In the genomic region with DNA sequence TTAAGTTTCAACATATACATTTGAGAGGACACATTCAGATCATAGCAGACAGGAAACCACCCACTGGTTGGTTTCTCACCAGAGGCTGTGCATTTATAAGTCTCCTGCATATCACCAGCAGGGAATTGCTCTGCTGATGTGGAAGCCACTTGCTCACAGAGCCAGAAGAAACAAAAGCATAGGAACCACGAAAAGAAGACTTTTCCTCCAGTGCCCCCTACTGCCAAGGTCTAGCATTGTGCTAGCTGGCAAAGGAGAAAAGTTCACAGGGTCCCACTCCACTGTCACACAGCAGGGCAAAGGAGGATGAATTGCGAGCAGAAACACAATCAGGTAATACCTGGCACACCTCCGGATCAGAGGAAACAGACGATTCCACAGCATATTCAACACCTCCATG, we compare ENCODE assay signal across 13 cellular contexts. TPM values are rescaled to one million over a fixed set of nuclear protein-coding genes. Genes with fewer than 3 reads are reported as not detected.
DNase-seq lines count a peak whose midpoint lies in the region; ATAC-seq and TF ChIP-seq lines count a peak whose summit lies in the region.
"Had no signal": no experiment of that assay in that cellular context is flagged by ENCODE, and none has a peak within 500 bp of the region (broad histone marks: within the 10 kb centered on the region; RNA-seq: fewer than 3 reads in every experiment).

No MANE protein-coding gene starts in this region.

- no peaks in the 10 kb centered on the region for H3K9me2 ChIP-seq in OCI-LY1 (ENCODE audit: low read depth, low read length)
- no peaks in the 10 kb centered on the region for H3K9me2 ChIP-seq in hepatocyte (replicated peaks; ENCODE audit: insufficient read depth)

- H3K4me3 ChIP-seq in A673 (ENCODE audit: low read depth, low read length, poor library complexity, severe bottlenecking) (no peak overlapping the region), GM12875 (ENCODE audit: low read depth, low read length) (no peak overlapping the region), OCI-LY1 (ENCODE audit: low read depth, low read length, poor library complexity, severe bottlenecking) (no peak overlapping the region), hepatocyte (no peak overlapping the region), right cardiac atrium (ENCODE audit: low read length) (no peak overlapping the region)
- H3K4me3 ChIP-seq: heart right ventricle had no signal

- H3K79me2 ChIP-seq in OCI-LY1 (ENCODE audit: insufficient read depth, low read length): no peaks in the 10 kb centered on the region
- no peaks in the 10 kb centered on the region for H3K79me2 ChIP-seq in hepatocyte

- no peaks in the 10 kb centered on the region for H3F3A ChIP-seq in OCI-LY1 (ENCODE audit: insufficient read depth, low read length)

- CTCF ChIA-PET in A673 (lab: Charles Lee): no interaction called here

- no peak overlapping the region for H3K4me2 ChIP-seq in OCI-LY1 (ENCODE audit: low read length)
- H3K4me2 ChIP-seq in hepatocyte: no peak overlapping the region

- no peaks in the 10 kb centered on the region for H3K9me3 ChIP-seq in A673 (ENCODE audit: low read depth, low read length, poor library complexity, severe bottlenecking)
- no peaks in the 10 kb centered on the region for H3K9me3 ChIP-seq in OCI-LY1 (ENCODE audit: low read length)
- H3K9me3 ChIP-seq in hepatocyte (ENCODE audit: low read depth): no peaks in the 10 kb centered on the region
- H3K9me3 ChIP-seq in right cardiac atrium (ENCODE audit: control insufficient read depth, low read length): no peaks in the 10 kb centered on the region
- H3K9me3 ChIP-seq: heart right ventricle had no signal

- H3K27ac ChIP-seq in A673 (ENCODE audit: low read depth, low read length, poor library complexity, severe bottlenecking): no peak overlapping the region
- H3K27ac ChIP-seq in OCI-LY1 (ENCODE audit: low read depth, low read length, poor library complexity, severe bottlenecking): no peak overlapping the region
- H3K27ac ChIP-seq in hepatocyte: no peak overlapping the region
- no peak overlapping the region for H3K27ac ChIP-seq in right cardiac atrium (ENCODE audit: low read length)
- H3K27ac ChIP-seq: heart right ventricle had no signal

- no peak overlapping the region for H3K9ac ChIP-seq in OCI-LY1 (ENCODE audit: low read length)

- H3K36me3 ChIP-seq in A673 (ENCODE audit: insufficient read depth, low read length, poor library complexity, severe bottlenecking) (no peaks in the 10 kb centered on the region), OCI-LY1 (ENCODE audit: insufficient read depth, low read length) (no peaks in the 10 kb centered on the region), hepatocyte (replicated peaks; ENCODE audit: insufficient read depth, low read depth) (no peaks in the 10 kb centered on the region)
- H3K36me3 ChIP-seq: heart right ventricle had no signal

- ATAC-seq in HG02610 (IDR thresholded peaks at IDR 0.05; ENCODE audit: unreplicated experiment) (no peak), right cardiac atrium (no peak)
- ATAC-seq: heart right ventricle had no signal

- H4K20me1 ChIP-seq in OCI-LY1 (ENCODE audit: insufficient read depth, low read length) (no peaks in the 10 kb centered on the region), hepatocyte (ENCODE audit: insufficient read depth, poor library complexity, severe bottlenecking) (no peaks in the 10 kb centered on the region)

- DNase-seq in A673 (ENCODE audit: low spot score) (peak; percentile 28), hepatocyte (ENCODE audit: low spot score) (no peak), right cardiac atrium (no peak)
- DNase-seq in activated CD8-positive, alpha-beta memory T cell treated with anti-CD3 and anti-CD28 coated beads, Interleukin-2, amount 50 U/mL, for 48 hours: no peak
- DNase-seq in activated CD4-positive, alpha-beta T cell treated with anti-CD3 and anti-CD28 coated beads for 1 hour: no peak
- DNase-seq: heart right ventricle, NCI-H1092 treated with DMSO at 0.1 percent for 48 hours, RPMI8226 had no signal

- BruUV-seq in A673 (replicated peaks; lab: Mats Ljungman, UMichigan): no TSS peak

- intact Hi-C loops in A673 (cut with micrococcal nuclease; ENCODE audit: unreplicated experiment): no loop called here
- intact Hi-C loops in right cardiac atrium (cut with DNase I): no loop called here

- POLR2A ChIA-PET in A673 (lab: Charles Lee; ENCODE audit: low non-redundant PET): no interaction called here

- H2AFZ ChIP-seq in OCI-LY1 (ENCODE audit: low read length): no peak overlapping the region
- no peak overlapping the region for H2AFZ ChIP-seq in hepatocyte

- 60% methylated on average over 4 of the region's 4 CpGs for whole genome bisulfite sequencing in hepatocyte (ENCODE audit: low lambda C conversion rate, missing lambda C conversion rate)
- WGBS in right cardiac atrium: 59% methylated on average over 4 of the region's 4 CpGs

- no peaks in the 10 kb centered on the region for H3K4me1 ChIP-seq in A673 (ENCODE audit: insufficient read depth, low read length, poor library complexity, severe bottlenecking)
- H3K4me1 ChIP-seq in OCI-LY1 (ENCODE audit: insufficient read depth, low read length, severe bottlenecking): no peaks in the 10 kb centered on the region
- H3K4me1 ChIP-seq in hepatocyte (ENCODE audit: insufficient read depth): no peaks in the 10 kb centered on the region
- H3K4me1 ChIP-seq in right cardiac atrium (ENCODE audit: control insufficient read depth, insufficient read depth, low read length): no peaks in the 10 kb centered on the region
- H3K4me1 ChIP-seq: heart right ventricle had no signal

- TF ChIP-seq CTCF in A673 (conservative IDR thresholded peaks at IDR 0.05; ENCODE audit: low read depth, low read length) (peak; percentile 45), GM12875 (IDR thresholded peaks at IDR 0.05; ENCODE audit: borderline replicate concordance, insufficient read depth, low read depth, low read length) (peak; percentile 61; the same call in 1 of the 2 replicates), OCI-LY1 (IDR thresholded peaks at IDR 0.05; ENCODE audit: low read length) (peak; percentile 50), hepatocyte (IDR thresholded peaks at IDR 0.05; ENCODE audit: poor library complexity) (peak; percentile 14)

- H3K27me3 ChIP-seq in A673 (replicated peaks; ENCODE audit: insufficient read depth, low read depth, low read length, poor library complexity) (peaks cover 22% of the 10 kb centered on the region), OCI-LY1 (ENCODE audit: insufficient read depth, low read length) (no peaks in the 10 kb centered on the region), hepatocyte (no peaks in the 10 kb centered on the region), right cardiac atrium (ENCODE audit: control insufficient read depth, insufficient read depth) (no peaks in the 10 kb centered on the region)

RNA-seq across cellular contexts. Expression of a gene that starts 28.9 kb away (rescaled TPM):
- total RNA-seq in A673 (2021): not detected in 2 replicates
- total RNA-seq in hepatocyte: 23.2 and 29.8 TPM in 2 replicates
- polyA plus RNA-seq in hepatocyte: 17.7 and 20.6 TPM in 2 replicates
- not detected for total RNA-seq in right cardiac atrium
- not detected for polyA plus RNA-seq in right cardiac atrium
- total RNA-seq: dermis microvascular lymphatic vessel endothelial cell, heart right ventricle, myocyte had no signal
- polyA plus RNA-seq: heart right ventricle had no signal

Comparison
In these comparisons a context has a peak if more than half of its experiments do, and no peak if none do; other contexts are left out.
1. RNA of a gene that starts 28.9 kb away (total RNA-seq): 23.2 to 29.8 TPM in hepatocyte; not detected in A673 and not detected in right cardiac atrium; every median in the first group is over 10 times any median in the second.
2. Peak in every context shown above with its lines, with median percentiles within 50 percentile points of each other: CTCF ChIP-seq.